In the genomic region with DNA sequence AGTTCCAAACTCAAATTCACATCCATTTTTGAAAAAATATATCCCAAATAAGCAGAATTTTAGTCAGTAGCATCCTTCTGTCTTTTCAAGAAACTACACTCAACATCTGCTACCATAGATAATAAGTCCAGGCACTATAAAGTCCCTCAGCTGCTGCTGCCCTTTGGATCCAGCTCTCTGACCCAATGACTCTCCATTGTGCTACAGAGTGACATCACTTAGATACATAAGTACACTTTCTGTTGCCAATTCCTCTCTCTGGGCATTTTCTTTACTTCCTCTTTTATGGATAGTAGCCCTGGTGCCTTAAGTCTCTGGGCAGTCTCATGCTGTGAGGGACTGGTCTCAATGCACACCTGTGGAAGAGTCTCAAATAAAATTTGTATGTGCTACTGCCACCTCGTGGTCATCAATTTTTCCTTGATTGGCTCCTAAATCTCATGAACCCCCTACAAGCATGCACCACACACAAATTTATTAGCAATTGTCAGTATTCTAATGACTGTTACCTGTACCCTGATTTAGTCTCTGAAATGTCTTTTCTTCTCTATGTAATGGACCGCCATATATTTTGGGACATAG, we compare ENCODE assay signal across 8 cellular contexts.
DNase-seq lines count a peak whose midpoint lies in the region; ATAC-seq and TF ChIP-seq lines count a peak whose summit lies in the region.

No MANE protein-coding gene starts in this region.

- peaks cover 13% of the 10 kb centered on the region for H3K9me3 Mint-ChIP-seq in activated CD4-positive, alpha-beta T cell treated with anti-CD3 and anti-CD28 coated beads for 36 hours (ENCODE audit: low read depth)

- CTCF ChIA-PET in activated CD4-positive, alpha-beta T cell treated with anti-CD3 and anti-CD28 coated beads for 36 hours (lab: Charles Lee) = interaction anchor here (0.6 to 1.0 kb wide), 3 partner anchors 15 to 86 kb away, joined by 3 read pairs; no protein-coding TSS in a partner anchor

- POLR2A ChIA-PET in activated CD4-positive, alpha-beta T cell treated with anti-CD3 and anti-CD28 coated beads for 36 hours (lab: Charles Lee) = no interaction called here

- intact Hi-C loops in activated CD4-positive, alpha-beta T cell treated with anti-CD3 and anti-CD28 coated beads for 36 hours (cut with DNase I, micrococcal nuclease) = no loop called here

- no peak overlapping the region for H3K4me3 Mint-ChIP-seq in activated CD4-positive, alpha-beta T cell treated with anti-CD3 and anti-CD28 coated beads for 36 hours

- no peak for ATAC-seq in activated CD4-positive, alpha-beta T cell treated with anti-CD3 and anti-CD28 coated beads for 36 hours
- no peak for ATAC-seq in activated CD4-positive, CD25-positive, alpha-beta regulatory T cell treated with anti-CD3 and anti-CD28 coated beads, Interleukin-2, amount 50 U/mL, for 24 hours

- H3K4me1 Mint-ChIP-seq in activated CD4-positive, alpha-beta T cell treated with anti-CD3 and anti-CD28 coated beads for 36 hours = no peaks in the 10 kb centered on the region

- H3K27me3 Mint-ChIP-seq in activated CD4-positive, alpha-beta T cell treated with anti-CD3 and anti-CD28 coated beads for 36 hours = no peaks in the 10 kb centered on the region

- peak; percentile 19 for DNase-seq in activated CD4-positive, alpha-beta T cell treated with anti-CD3 and anti-CD28 coated beads for 36 hours
- DNase-seq in activated CD4-positive, alpha-beta T cell treated with anti-CD3 and anti-CD28 coated beads, Interleukin-2, amount 50 U/mL, for 4 hours = no peak
- DNase-seq in HCEC 1CT = peak; percentile 36
- DNase-seq in NAMALWA (ENCODE audit: low spot score) = peak; percentile 70
- peak; percentile 41 for DNase-seq in dermis blood vessel endothelial cell
- no peak for DNase-seq in retinal pigment epithelial cell (ENCODE audit: low read depth)
- DNase-seq in occipital lobe (lab: John Stamatoyannopoulos, UW) = no peak

- H3K36me3 Mint-ChIP-seq in activated CD4-positive, alpha-beta T cell treated with anti-CD3 and anti-CD28 coated beads for 36 hours (ENCODE audit: low read depth) = no peaks in the 10 kb centered on the region

- peak; percentile 43 for TF ChIP-seq CTCF in retinal pigment epithelial cell (conservative IDR thresholded peaks at IDR 0.05; ENCODE audit: low read depth, low read length)

- H3K27ac Mint-ChIP-seq in activated CD4-positive, alpha-beta T cell treated with anti-CD3 and anti-CD28 coated beads for 36 hours = no peak overlapping the region

- no peak overlapping the region for H3K4me3 ChIP-seq in retinal pigment epithelial cell (ENCODE audit: low read length)

Comparison
In these comparisons a context has a peak if more than half of its experiments do, and no peak if none do; other contexts are left out.
1. DNase-seq: peak in activated CD4-positive, alpha-beta T cell treated with anti-CD3 and anti-CD28 coated beads for 36 hours (single experiment), HCEC 1CT (single experiment), NAMALWA (single experiment) and dermis blood vessel endothelial cell (single experiment); none in activated CD4-positive, alpha-beta T cell treated with anti-CD3 and anti-CD28 coated beads, Interleukin-2, amount 50 U/mL, for 4 hours (0 of 2), retinal pigment epithelial cell (single experiment) and occipital lobe (single experiment).